ENCODE assay signal across 13 cellular contexts in the genomic region with DNA sequence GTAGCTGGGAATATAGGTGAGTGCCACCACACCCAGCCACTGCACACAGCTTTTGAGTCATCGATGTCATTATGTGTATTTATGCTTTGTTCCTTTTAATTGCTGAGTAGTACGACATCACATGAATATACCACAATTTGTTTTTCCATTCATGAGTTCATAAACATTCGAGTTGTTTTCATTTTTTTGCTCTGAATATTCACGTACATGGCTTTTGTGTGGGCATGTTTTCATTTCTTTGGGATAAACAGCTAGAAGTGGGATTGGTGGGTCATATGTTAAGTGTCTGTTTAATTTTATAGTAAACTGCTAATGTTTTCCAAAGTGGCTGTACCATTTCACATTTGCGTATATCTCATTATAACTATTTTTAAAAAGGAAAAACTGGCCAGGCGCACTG. TPM values are rescaled to one million over a fixed set of nuclear protein-coding genes. Genes with fewer than 3 reads are reported as not detected.
DNase-seq lines count a peak whose midpoint lies in the region; ATAC-seq and TF ChIP-seq lines count a peak whose summit lies in the region.
"Had no signal": no experiment of that assay in that cellular context is flagged by ENCODE, and none has a peak within 500 bp of the region (broad histone marks: within the 10 kb centered on the region; RNA-seq: fewer than 3 reads in every experiment).

No MANE protein-coding gene starts in this region.

- no peak overlapping the region for H3K18ac ChIP-seq in mesendoderm (ENCODE audit: low read length)

- WGBS in mesendoderm (ENCODE audit: extremely low coverage, insufficient coverage, low lambda C conversion rate), result no CpG with 5 or more reads among the region's 6 CpGs

- H3K4me1 ChIP-seq in mesendoderm (ENCODE audit: control insufficient read depth, low read depth, low read length), result peaks cover 2% of the 10 kb centered on the region
- H3K4me1 ChIP-seq: BLaER1 treated with 17β-estradiol and CSF1 and Interleukin-3, amounts not matched to agents 10 nM and 100 nM had no signal

- no peak overlapping the region for H2BK5ac ChIP-seq in mesendoderm (ENCODE audit: low read length)

- DNase-seq in NCI-H748 (lab: John Stamatoyannopoulos, UW; ENCODE audit: unreplicated experiment) (peak; percentile 9), NCI-H748 treated with DMSO at 0.1 percent for 48 hours (lab: John Stamatoyannopoulos, UW) (no peak), epithelial cell of esophagus (ENCODE audit: low read depth) (peak; percentile 23), mesendoderm (no peak), SKM-1 treated with dmso at 0.1 percent for 144 hours (lab: John Stamatoyannopoulos, UW; ENCODE audit: unreplicated experiment) (no peak)
- DNase-seq in activated CD4-positive, CD25-positive, alpha-beta regulatory T cell treated with anti-CD3 and anti-CD28 coated beads, Interleukin-2, amount 50 U/mL, for 72 hours, result no peak
- DNase-seq: 8988T; CD4-positive, CD25-positive, alpha-beta regulatory T cell; DMS79; H7 had no signal

- TF ChIP-seq CTCF in epithelial cell of esophagus (IDR thresholded peaks at IDR 0.05; ENCODE audit: insufficient read depth, low read depth, low read length, missing control alignments), result no peak

- no peak overlapping the region for H3K23ac ChIP-seq in mesendoderm (ENCODE audit: low read length)

- H3K4me2 ChIP-seq in mesendoderm (ENCODE audit: low read length), result no peak overlapping the region
- H3K4me2 ChIP-seq: BLaER1 treated with 17β-estradiol and CSF1 and Interleukin-3, amounts not matched to agents 10 nM and 100 nM; KMS-11 had no signal

- H3K79me1 ChIP-seq in mesendoderm (ENCODE audit: low read length), result no peaks in the 10 kb centered on the region

- no peak overlapping the region for H4K8ac ChIP-seq in mesendoderm (ENCODE audit: low read depth, low read length)

- no peak overlapping the region for H2BK15ac ChIP-seq in mesendoderm (replicated peaks; ENCODE audit: low read depth)

- H3K9ac ChIP-seq in mesendoderm (ENCODE audit: low read length), result no peak overlapping the region
- H3K9ac ChIP-seq: BLaER1 treated with 17β-estradiol and CSF1 and Interleukin-3, amounts not matched to agents 10 nM and 100 nM; KMS-11 had no signal

- H3K36me3 ChIP-seq in mesendoderm (ENCODE audit: control insufficient read depth, insufficient read depth, low read length), result no peaks in the 10 kb centered on the region
- H3K36me3 ChIP-seq: BLaER1 treated with 17β-estradiol and CSF1 and Interleukin-3, amounts not matched to agents 10 nM and 100 nM had no signal

- H2BK120ac ChIP-seq in mesendoderm (ENCODE audit: low read depth, low read length), result no peak overlapping the region

- H2AK5ac ChIP-seq in mesendoderm (ENCODE audit: low read length), result no peak overlapping the region

- H3K27me3 ChIP-seq in mesendoderm (ENCODE audit: insufficient read depth, low read length, poor library complexity), result no peaks in the 10 kb centered on the region
- H3K27me3 ChIP-seq: BLaER1 treated with 17β-estradiol and CSF1 and Interleukin-3, amounts not matched to agents 10 nM and 100 nM had no signal

- no peaks in the 10 kb centered on the region for H3K79me2 ChIP-seq in mesendoderm (ENCODE audit: control insufficient read depth, insufficient read depth, low read length)

- peak overlapping the region; percentile 70 for H3K56ac ChIP-seq in mesendoderm (ENCODE audit: low read length)

- no peak overlapping the region for H3K27ac ChIP-seq in mesendoderm (ENCODE audit: low read depth, low read length)
- H3K27ac ChIP-seq: BLaER1 treated with 17β-estradiol and CSF1 and Interleukin-3, amounts not matched to agents 10 nM and 100 nM; KMS-11 had no signal

- H3K4ac ChIP-seq in mesendoderm (ENCODE audit: low read depth, low read length), result no peak overlapping the region

- no peak for ATAC-seq in GM21528 (IDR thresholded peaks at IDR 0.05; ENCODE audit: low FRiP score, unreplicated experiment)

- H3K4me3 ChIP-seq in epithelial cell of esophagus (ENCODE audit: low read length), result no peak overlapping the region
- no peak overlapping the region for H3K4me3 ChIP-seq in mesendoderm (ENCODE audit: low read length)
- H3K4me3 ChIP-seq: BLaER1 treated with 17β-estradiol and CSF1 and Interleukin-3, amounts not matched to agents 10 nM and 100 nM had no signal

- H4K5ac ChIP-seq in mesendoderm (ENCODE audit: low read length), result no peak overlapping the region

RNA-seq across cellular contexts. Expression of gene KDR, which starts 45.1 kb away (rescaled TPM):
- 39.2 TPM for polyA plus RNA-seq in mesendoderm (2013, experiment 1 of 2)
- 38.7 TPM for polyA plus RNA-seq in mesendoderm (2013, experiment 2 of 2)
- polyA plus RNA-seq: CD4-positive, CD25-positive, alpha-beta regulatory T cell had no signal

Comparison
In these comparisons a context has a peak if more than half of its experiments do, and no peak if none do; other contexts are left out.
1. DNase-seq: peak in NCI-H748 (single experiment) and epithelial cell of esophagus (single experiment); none in NCI-H748 treated with DMSO at 0.1 percent for 48 hours (single experiment), mesendoderm (single experiment), activated CD4-positive, CD25-positive, alpha-beta regulatory T cell treated with anti-CD3 and anti-CD28 coated beads, Interleukin-2, amount 50 U/mL, for 72 hours (single experiment) and SKM-1 treated with dmso at 0.1 percent for 144 hours (single experiment).